In the genomic region with DNA sequence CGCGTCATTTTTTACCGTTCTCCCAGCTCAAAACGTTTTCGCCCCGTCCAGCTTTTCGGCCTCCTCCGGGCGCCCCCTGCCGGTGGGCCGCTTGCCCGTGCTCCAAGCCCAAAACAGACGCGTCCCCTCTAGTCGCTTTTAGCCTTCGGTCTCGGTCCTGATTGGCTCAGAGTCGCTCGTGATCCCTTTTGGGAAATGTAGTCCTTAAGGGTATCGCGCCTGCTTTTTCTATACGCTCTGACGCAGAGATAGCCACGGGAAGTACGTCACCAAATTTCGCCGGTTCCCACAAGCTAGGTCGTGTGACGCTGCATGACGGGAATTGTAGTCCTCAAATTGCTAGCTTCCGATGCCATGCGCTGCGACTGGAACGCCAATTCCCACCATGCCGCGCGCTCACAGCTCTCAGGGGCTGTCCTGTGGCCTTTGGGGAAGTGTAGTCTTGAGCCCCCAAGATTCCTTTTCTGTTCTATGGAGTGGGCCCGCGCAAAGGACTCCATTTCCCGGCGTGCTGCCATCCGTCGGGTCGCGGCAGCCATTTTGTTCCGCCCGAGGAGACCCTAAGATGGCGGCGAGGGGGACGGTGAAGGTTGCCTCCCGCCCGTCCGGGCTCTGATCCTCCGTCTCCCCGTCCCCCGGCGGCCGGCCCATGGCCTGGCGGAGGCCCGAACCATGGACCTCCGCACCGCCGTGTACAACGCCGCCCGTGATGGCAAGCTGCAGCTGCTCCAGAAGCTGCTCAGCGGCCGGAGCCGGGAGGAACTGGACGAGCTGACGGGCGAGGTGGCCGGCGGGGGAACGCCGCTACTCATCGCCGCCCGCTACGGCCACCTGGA, we compare ENCODE assay signal across 2 cellular contexts.
TF ChIP-seq lines count a peak whose summit lies in the region.

A gene with protein sequence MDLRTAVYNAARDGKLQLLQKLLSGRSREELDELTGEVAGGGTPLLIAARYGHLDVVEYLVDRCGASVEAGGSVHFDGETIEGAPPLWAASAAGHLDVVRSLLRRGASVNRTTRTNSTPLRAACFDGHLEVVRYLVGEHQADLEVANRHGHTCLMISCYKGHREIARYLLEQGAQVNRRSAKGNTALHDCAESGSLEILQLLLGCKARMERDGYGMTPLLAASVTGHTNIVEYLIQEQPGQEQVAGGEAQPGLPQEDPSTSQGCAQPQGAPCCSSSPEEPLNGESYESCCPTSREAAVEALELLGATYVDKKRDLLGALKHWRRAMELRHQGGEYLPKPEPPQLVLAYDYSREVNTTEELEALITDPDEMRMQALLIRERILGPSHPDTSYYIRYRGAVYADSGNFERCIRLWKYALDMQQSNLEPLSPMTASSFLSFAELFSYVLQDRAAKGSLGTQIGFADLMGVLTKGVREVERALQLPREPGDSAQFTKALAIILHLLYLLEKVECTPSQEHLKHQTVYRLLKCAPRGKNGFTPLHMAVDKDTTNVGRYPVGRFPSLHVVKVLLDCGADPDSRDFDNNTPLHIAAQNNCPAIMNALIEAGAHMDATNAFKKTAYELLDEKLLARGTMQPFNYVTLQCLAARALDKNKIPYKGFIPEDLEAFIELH (plus strand): TSS at position 552 of the 836 bp plus-strand sequence. CDS start 121 bp downstream, at position 673.

TF ChIP-seq in IMR-90, 13 proteins besides CTCF, POLR2A, EP300 and RAD21:
- TF ChIP-seq RFX5 (IDR thresholded peaks at IDR 0.05; ENCODE audit: low read depth, low read length): no peak
- peak; percentile 71; the same call in 1 of the 2 replicates for TF ChIP-seq MAZ (IDR thresholded peaks at IDR 0.05; ENCODE audit: borderline replicate concordance, low read depth, low read length)
- TF ChIP-seq, protein P1, sequence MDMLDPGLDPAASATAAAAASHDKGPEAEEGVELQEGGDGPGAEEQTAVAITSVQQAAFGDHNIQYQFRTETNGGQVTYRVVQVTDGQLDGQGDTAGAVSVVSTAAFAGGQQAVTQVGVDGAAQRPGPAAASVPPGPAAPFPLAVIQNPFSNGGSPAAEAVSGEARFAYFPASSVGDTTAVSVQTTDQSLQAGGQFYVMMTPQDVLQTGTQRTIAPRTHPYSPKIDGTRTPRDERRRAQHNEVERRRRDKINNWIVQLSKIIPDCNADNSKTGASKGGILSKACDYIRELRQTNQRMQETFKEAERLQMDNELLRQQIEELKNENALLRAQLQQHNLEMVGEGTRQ (IDR thresholded peaks at IDR 0.05; ENCODE audit: low read depth, low read length): peak; percentile 88
- peak; percentile 98 for TF ChIP-seq SMC3 (IDR thresholded peaks at IDR 0.05; ENCODE audit: low read depth, low read length)
- TF ChIP-seq BHLHE40 (IDR thresholded peaks at IDR 0.05; ENCODE audit: low read depth, low read length): peak; percentile 39; the same call in 1 of the 2 replicates
- 0 out of 2 replicates have a peak, but pooled peaks have one; percentile 10 for TF ChIP-seq MXI1 (IDR thresholded peaks at IDR 0.05; ENCODE audit: borderline replicate concordance, low read depth, low read length)
- TF ChIP-seq CHD1 (IDR thresholded peaks at IDR 0.05; ENCODE audit: low read depth, low read length): no peak
- peak; percentile 47 for TF ChIP-seq FOS (IDR thresholded peaks at IDR 0.05; ENCODE audit: low read depth, low read length)

TF ChIP-seq in endothelial cell of umbilical vein, 7 proteins besides CTCF, POLR2A, EP300 and RAD21:
- TF ChIP-seq MYC (IDR thresholded peaks at IDR 0.05; ENCODE audit: low read depth, low read length) (no peak), JUN (IDR thresholded peaks at IDR 0.05; ENCODE audit: borderline replicate concordance, insufficient read depth, insufficient read length, low read depth) (peak; percentile 32), EZH2 (IDR thresholded peaks at IDR 0.05; ENCODE audit: borderline replicate concordance, low read depth, low read length, severe bottlenecking) (no peak), FOS (IDR thresholded peaks at IDR 0.05; ENCODE audit: borderline replicate concordance, insufficient read depth, low read length) (no peak), POLR2AphosphoS5 (IDR thresholded peaks at IDR 0.05; ENCODE audit: insufficient read depth, low read depth, low read length) (peak; percentile 25), GATA2 (IDR thresholded peaks at IDR 0.05; ENCODE audit: insufficient read depth, insufficient read length, low read depth, low read length) (no peak)
